Comparison of ENCODE assay signal across 11 cellular contexts in genomic region chr15:55586808-55587207, GRCh38. TPM values are rescaled to one million over a fixed set of nuclear protein-coding genes. Genes with fewer than 3 reads are reported as not detected.
DNase-seq lines count a peak whose midpoint lies in the region; ATAC-seq and TF ChIP-seq lines count a peak whose summit lies in the region.
"Had no signal": no experiment of that assay in that cellular context is flagged by ENCODE, and none has a peak within 500 bp of the region (broad histone marks: within the 10 kb centered on the region; RNA-seq: fewer than 3 reads in every experiment).

No MANE protein-coding gene starts in this region.

- TF ChIP-seq CTCF in BE2C (IDR thresholded peaks at IDR 0.05; ENCODE audit: low read depth, low read length): no peak
- TF ChIP-seq CTCF in psoas muscle (IDR thresholded peaks at IDR 0.05): no peak
- TF ChIP-seq CTCF in H9 (conservative IDR thresholded peaks at IDR 0.05): no peak

- peaks cover 0 to 8% (median 2%) of the 10 kb centered on the region in 3 experiments; a peak in 2 of 7 replicates for H3K36me3 Mint-ChIP-seq in H9 (ENCODE audit: insufficient read depth in 1 of 3, low read depth in 3 of 3)

- H3K36me3 ChIP-seq in BE2C (no peaks in the 10 kb centered on the region), MG63 (peaks cover 3% of the 10 kb centered on the region; the same call in 1 of the 2 replicates), psoas muscle (ENCODE audit: insufficient read depth in 1 of 2, low read depth in 1 of 2) (no peaks in the 10 kb centered on the region)

- no peaks in the 10 kb centered on the region for H4K20me1 ChIP-seq in H9 (ENCODE audit: control insufficient read depth, insufficient read depth, insufficient read length)

- no peak overlapping the region for H2BK12ac ChIP-seq in H9 (ENCODE audit: insufficient read length, low read depth, low read length)

- H3K4ac ChIP-seq in H9 (ENCODE audit: low read depth, low read length): no peak overlapping the region

- H3K79me1 ChIP-seq in H9 (ENCODE audit: insufficient read depth, low read depth, low read length, poor library complexity, severe bottlenecking): no peaks in the 10 kb centered on the region

- TF ChIP-seq POLR2A in erythroblast (IDR thresholded peaks at IDR 0.05; ENCODE audit: low read length): no peak

- intact Hi-C loops in psoas muscle (cut with DNase I): loop anchor here (5.0 kb wide), 2 partner anchors 50 to 60 kb away; no protein-coding TSS in a partner anchor

- no peak overlapping the region for H2BK20ac ChIP-seq in H9 (ENCODE audit: low read depth, low read length, poor library complexity, severe bottlenecking)

- peaks cover 0 to 8% of the 10 kb centered on the region in 2 experiments; a peak in 2 of 5 replicates for H3K9me3 Mint-ChIP-seq in H9
- H3K9me3 Mint-ChIP-seq in stimulated activated naive CD8-positive, alpha-beta T cell treated with anti-CD3 and anti-CD28 coated beads, Interleukin-15, amount 100 ng/mL, for 72 hours: no peaks in the 10 kb centered on the region
- H3K9me3 Mint-ChIP-seq: activated naive CD4-positive, alpha-beta T cell treated with anti-CD3 and anti-CD28 coated beads for 36 hours had no signal

- no peak overlapping the region for H3K4me3 Mint-ChIP-seq in H9
- no peak overlapping the region for H3K4me3 Mint-ChIP-seq in stimulated activated naive CD8-positive, alpha-beta T cell treated with anti-CD3 and anti-CD28 coated beads, Interleukin-15, amount 100 ng/mL, for 72 hours
- H3K4me3 Mint-ChIP-seq: activated naive CD4-positive, alpha-beta T cell treated with anti-CD3 and anti-CD28 coated beads for 36 hours had no signal

- H3K27me3 ChIP-seq in BE2C (no peaks in the 10 kb centered on the region), MG63 (no peaks in the 10 kb centered on the region), psoas muscle (ENCODE audit: insufficient read depth in 3 of 3, low read length in 2 of 3) (no peaks in the 10 kb centered on the region), H9 (ENCODE audit: insufficient read depth, low read length) (peaks cover 21% of the 10 kb centered on the region; the same call in 1 of the 2 replicates)

- no peak overlapping the region for H3K9ac ChIP-seq in H9 (ENCODE audit: extremely low read depth, insufficient read length, low read length)

- no peak overlapping the region for H4K5ac ChIP-seq in H9 (ENCODE audit: insufficient read length, low read depth, low read length)

- no peak for ATAC-seq in psoas muscle
- no peak for ATAC-seq in stimulated activated naive CD8-positive, alpha-beta T cell treated with anti-CD3 and anti-CD28 coated beads, Interleukin-15, amount 100 ng/mL, for 72 hours

- no peak overlapping the region for H3K27ac Mint-ChIP-seq in H9
- H3K27ac Mint-ChIP-seq in stimulated activated naive CD8-positive, alpha-beta T cell treated with anti-CD3 and anti-CD28 coated beads, Interleukin-15, amount 100 ng/mL, for 72 hours: no peak overlapping the region
- H3K27ac Mint-ChIP-seq: activated naive CD4-positive, alpha-beta T cell treated with anti-CD3 and anti-CD28 coated beads for 36 hours had no signal

- no peak overlapping the region for H4K8ac ChIP-seq in H9 (replicated peaks; ENCODE audit: insufficient read length, low read depth, low read length)

- DNase-seq in BE2C: no peak
- DNase-seq in MG63: no peak
- DNase-seq in erythroblast (lab: John Stamatoyannopoulos, UW): peak; percentile 14 to 21
- no peak for DNase-seq in psoas muscle
- no peak for DNase-seq in H9
- no peak for DNase-seq in stimulated activated naive CD8-positive, alpha-beta T cell treated with anti-CD3 and anti-CD28 coated beads, Interleukin-15, amount 100 ng/mL, for 72 hours
- no peak for DNase-seq in stimulated activated CD4-positive, alpha-beta T cell treated with anti-CD3 and anti-CD28 coated beads, Interleukin-4, amount 100 ng/mL, for 4 hours
- no peak for DNase-seq in activated CD8-positive, alpha-beta memory T cell treated with anti-CD3 and anti-CD28 coated beads, Interleukin-2, amount 50 U/mL, for 4 hours
- DNase-seq: activated CD4-positive, alpha-beta T cell treated with anti-CD3 and anti-CD28 coated beads for 48 hours; activated naive CD4-positive, alpha-beta T cell treated with anti-CD3 and anti-CD28 coated beads for 36 hours; NCI-H226 had no signal

- WGBS in psoas muscle, 3 donors: 59 to 72% (median 69%) methylated on average over 3 of the region's 3 CpGs
- 100% methylated on average over 1 of the region's 3 CpGs for WGBS in H9 (ENCODE audit: extremely low coverage, insufficient read length, low lambda C conversion rate)

- H4K91ac ChIP-seq in H9 (ENCODE audit: insufficient read length, low read depth, low read length): no peak overlapping the region

- H3K23ac ChIP-seq in H9 (ENCODE audit: insufficient read length, low read depth, low read length): no peak overlapping the region

- H3K4me1 ChIP-seq in BE2C: peaks cover 4% of the 10 kb centered on the region; the same call in 1 of the 2 replicates
- peaks cover 2% of the 10 kb centered on the region for H3K4me1 ChIP-seq in psoas muscle
- no peaks in the 10 kb centered on the region for H3K4me1 ChIP-seq in H9 (ENCODE audit: insufficient read depth, low read length)

- H3K14ac ChIP-seq in H9 (ENCODE audit: insufficient read depth, low read length): no peak overlapping the region

- H3K27ac ChIP-seq in psoas muscle (peak overlapping the region; percentile 96), H9 (ENCODE audit: insufficient read length, low read depth, low read length) (no peak overlapping the region)

- H3K56ac ChIP-seq in H9 (ENCODE audit: insufficient read length, low read depth, low read length): no peak overlapping the region

- no peak overlapping the region for H2BK5ac ChIP-seq in H9 (ENCODE audit: insufficient read length, low read length)

- no peak overlapping the region for H2BK120ac ChIP-seq in H9 (ENCODE audit: low read depth, low read length, poor library complexity, severe bottlenecking)

- no peak overlapping the region for H3T11ph ChIP-seq in H9 (ENCODE audit: low read length)

- H3K27me3 Mint-ChIP-seq in H9 (ENCODE audit: low read depth): peaks cover 35% of the 10 kb centered on the region
- H3K27me3 Mint-ChIP-seq in stimulated activated naive CD8-positive, alpha-beta T cell treated with anti-CD3 and anti-CD28 coated beads, Interleukin-15, amount 100 ng/mL, for 72 hours: peaks cover 50% of the 10 kb centered on the region

- H2BK15ac ChIP-seq in H9 (ENCODE audit: low read depth, low read length): no peak overlapping the region

- H2AFZ ChIP-seq in H9 (ENCODE audit: low read length): no peak overlapping the region

- peaks cover 2 to 3% of the 10 kb centered on the region in 2 experiments; a peak in 2 of 4 replicates for H3K4me1 Mint-ChIP-seq in H9
- H3K4me1 Mint-ChIP-seq in stimulated activated naive CD8-positive, alpha-beta T cell treated with anti-CD3 and anti-CD28 coated beads, Interleukin-15, amount 100 ng/mL, for 72 hours: no peaks in the 10 kb centered on the region

- H3K23me2 ChIP-seq in H9 (ENCODE audit: insufficient read length, low read depth, low read length, poor library complexity, severe bottlenecking): peaks cover 13% of the 10 kb centered on the region

- H3K4me3 ChIP-seq in BE2C (ENCODE audit: low read depth, low read length) (peak overlapping the region; percentile 79), MG63 (peak overlapping the region; percentile 73), psoas muscle (peak overlapping the region; percentile 77)

- H2AK5ac ChIP-seq in H9 (ENCODE audit: insufficient read length, low read length): no peak overlapping the region

- no peak overlapping the region for H3K4me2 ChIP-seq in H9 (ENCODE audit: insufficient read depth, insufficient read length, low read length)

- no peak overlapping the region for H3K18ac ChIP-seq in H9 (ENCODE audit: insufficient read length, low read depth, low read length)

- no peaks in the 10 kb centered on the region for H3K79me2 ChIP-seq in H9 (ENCODE audit: insufficient read depth, low read length)

- H3K9me3 ChIP-seq in BE2C (peaks cover 3% of the 10 kb centered on the region; the same call in 1 of the 2 replicates), MG63 (no peaks in the 10 kb centered on the region), psoas muscle (no peaks in the 10 kb centered on the region), H9 (ENCODE audit: control insufficient read depth, low read depth, low read length) (no peaks in the 10 kb centered on the region)

RNA-seq across cellular contexts. Expression of gene PYGO1, which starts 1.3 kb away (rescaled TPM):
- 1.7 TPM for polyA plus RNA-seq in BE2C (2012; ENCODE audit: insufficient read depth, insufficient read length, low read depth)
- 4.9 and 7.1 TPM in 2 replicates for total RNA-seq in MG63 (2014; rRNA removed; shearing (Covaris generic); ENCODE audit: low replicate concordance)
- total RNA-seq in psoas muscle (10 to 100 TPM; 18.8 to 30.2 (median 28.5) TPM), H9 (2021) (0.59 and 0.83 TPM in 2 replicates)
- polyA plus RNA-seq in psoas muscle: 10 to 100 TPM in 1 of 3 donors, 1 to 10 TPM in 2; 3.8 to 12.6 (median 7.0) TPM
- total RNA-seq: activated naive CD4-positive, alpha-beta T cell treated with anti-CD3 and anti-CD28 coated beads for 36 hours had no signal

Comparison
In these comparisons a context has a peak if more than half of its experiments do, and no peak if none do; other contexts are left out.
1. DNase-seq: peak in erythroblast (2 of 2); none in BE2C (single experiment), MG63 (single experiment), psoas muscle (0 of 2), H9 (single experiment), stimulated activated naive CD8-positive, alpha-beta T cell treated with anti-CD3 and anti-CD28 coated beads, Interleukin-15, amount 100 ng/mL, for 72 hours (0 of 2), stimulated activated CD4-positive, alpha-beta T cell treated with anti-CD3 and anti-CD28 coated beads, Interleukin-4, amount 100 ng/mL, for 4 hours (0 of 2) and activated CD8-positive, alpha-beta memory T cell treated with anti-CD3 and anti-CD28 coated beads, Interleukin-2, amount 50 U/mL, for 4 hours (single experiment).
2. Peak in every context shown above with its lines, with median percentiles within 50 percentile points of each other: H3K4me3 ChIP-seq.